Comparison of ENCODE assay signal across 8 cellular contexts in the genomic region with DNA sequence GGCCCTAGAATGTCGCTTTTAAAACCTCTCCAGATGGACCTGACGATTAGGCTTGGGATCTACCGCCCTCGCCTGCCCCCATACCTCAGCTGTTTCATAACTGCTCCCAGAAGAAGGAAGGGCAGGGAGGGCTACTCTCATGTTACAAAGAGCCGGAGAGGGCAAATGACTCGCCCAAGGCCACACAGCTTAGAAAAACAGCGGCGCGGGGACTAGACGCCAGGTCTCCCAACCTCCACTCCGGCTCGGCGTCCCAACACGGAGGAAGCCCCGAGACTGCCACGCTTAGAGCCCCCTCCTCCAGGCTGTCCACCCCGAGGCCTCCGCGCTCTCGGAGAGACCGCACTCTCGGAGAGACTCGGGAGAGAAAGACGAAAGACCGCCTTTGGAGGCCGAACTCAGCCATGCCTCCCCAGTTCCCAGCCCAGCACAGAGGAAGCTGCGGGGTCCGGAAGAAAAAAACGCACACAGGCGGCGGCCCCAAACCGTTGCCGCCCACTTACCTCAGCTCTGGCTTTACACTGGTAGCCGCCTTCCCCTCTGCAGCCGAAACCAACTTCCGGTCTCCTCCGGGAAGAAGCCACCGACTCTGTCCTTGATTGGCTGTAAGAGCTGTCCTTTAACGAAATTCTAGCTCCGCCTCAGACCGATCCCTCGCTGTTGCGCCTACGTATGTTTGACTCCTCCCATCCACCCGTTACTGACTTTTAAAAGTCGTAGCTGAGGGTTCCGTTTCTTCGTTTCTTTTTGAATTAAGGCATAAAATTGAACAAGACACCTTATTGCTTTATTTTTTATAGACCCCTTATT. TPM values are rescaled to one million over a fixed set of nuclear protein-coding genes. Genes with fewer than 3 reads are reported as not detected.
A peak's percentile ranks its signal among the peaks of the same experiment; 100 is the strongest.
DNase-seq lines count a peak whose midpoint lies in the region; ATAC-seq and TF ChIP-seq lines count a peak whose summit lies in the region.

A gene with protein sequence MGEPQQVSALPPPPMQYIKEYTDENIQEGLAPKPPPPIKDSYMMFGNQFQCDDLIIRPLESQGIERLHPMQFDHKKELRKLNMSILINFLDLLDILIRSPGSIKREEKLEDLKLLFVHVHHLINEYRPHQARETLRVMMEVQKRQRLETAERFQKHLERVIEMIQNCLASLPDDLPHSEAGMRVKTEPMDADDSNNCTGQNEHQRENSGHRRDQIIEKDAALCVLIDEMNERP (minus strand): TSS at position 549 of the 810 bp plus-strand sequence. CDS start 3,434 bp downstream, outside the sequence.

- H3K4me1 ChIP-seq in liver (ENCODE audit: control insufficient read depth in 4 of 4, insufficient read depth in 4 of 4, low read length in 3 of 4), result peaks cover 4 to 9% (median 5%) of the 10 kb centered on the region in 4 donors

- peak; percentile 98 for DNase-seq in NCI-H774 (lab: John Stamatoyannopoulos, UW)
- peak; percentile 86 for DNase-seq in activated CD4-positive, alpha-beta T cell treated with anti-CD3 and anti-CD28 coated beads, Interleukin-2, amount 50 U/mL, for 4 hours
- peak; percentile 99 for DNase-seq in dermis microvascular lymphatic vessel endothelial cell (ENCODE audit: low read depth in 2 of 2)
- DNase-seq in stimulated activated CD4-positive, alpha-beta T cell treated with anti-CD3 and anti-CD28 coated beads, Interleukin-4, amount 100 ng/mL, for 24 hours, result peak; percentile 95

- no peaks in the 10 kb centered on the region for H3K9me3 ChIP-seq in liver (ENCODE audit: control insufficient read depth in 4 of 4, low read length in 3 of 4)

- no peaks in the 10 kb centered on the region for H3K27me3 ChIP-seq in liver (ENCODE audit: control insufficient read depth in 4 of 4, insufficient read depth in 4 of 4, low read length in 3 of 4)

- H3K4me3 ChIP-seq in liver (ENCODE audit: low read depth in 1 of 3, low read length in 3 of 3), result peak within 1 kb of the TSS; percentile 88 to 92 (median 89)

- no peak for TF ChIP-seq CTCF in C4-2B (conservative IDR thresholded peaks at IDR 0.05)
- no peak for TF ChIP-seq CTCF in liver (IDR thresholded peaks at IDR 0.05; ENCODE audit: low read depth, low read length, missing input control)

- H3K9ac ChIP-seq in liver (ENCODE audit: low read depth in 1 of 2, low read length in 2 of 2), result peak within 1 kb of the TSS; percentile 85 to 86

- WGBS in liver, result under 1% methylated on average over 48 of the region's 48 CpGs

- ATAC-seq in GM19395 (IDR thresholded peaks at IDR 0.05; ENCODE audit: unreplicated experiment) (peak; percentile 100), HG03565 (IDR thresholded peaks at IDR 0.05; ENCODE audit: unreplicated experiment) (peak; percentile 99)

- H3K27ac ChIP-seq in C4-2B, result peak within 1 kb of the TSS; percentile 84
- H3K27ac ChIP-seq in liver (ENCODE audit: low read depth in 1 of 2, low read length in 2 of 2), result peak within 1 kb of the TSS; percentile 87 to 91

- no peak for TF ChIP-seq RAD21 in liver (IDR thresholded peaks at IDR 0.05)

- H3K36me3 ChIP-seq in liver (ENCODE audit: control insufficient read depth in 4 of 4, insufficient read depth in 3 of 4, low read depth in 1 of 4, low read length in 3 of 4), result peaks cover 0 to 13% (median 8%) of the 10 kb centered on the region in 4 donors

TF ChIP-seq in liver, 16 proteins besides CTCF, POLR2A, EP300 and RAD21:
- TF ChIP-seq FOXA1 (IDR thresholded peaks at IDR 0.05) (no peak), SP1 (IDR thresholded peaks at IDR 0.05) (peak; percentile 87), HNF4A (conservative IDR thresholded peaks at IDR 0.05) (no peak), GABPA (IDR thresholded peaks at IDR 0.05 in 1 of 2, conservative IDR thresholded peaks at IDR 0.05 in 1 of 2) (peak; percentile 94 to 96), YY1 (IDR thresholded peaks at IDR 0.05) (peak; percentile 66), ATF3 (IDR thresholded peaks at IDR 0.05) (no peak), JUND (IDR thresholded peaks at IDR 0.05) (peak in 1 of 2 donors; percentile 33), RXRA (IDR thresholded peaks at IDR 0.05) (peak; percentile 8 to 22), EGR1 (IDR thresholded peaks at IDR 0.05; ENCODE audit: low read depth in 2 of 2) (peak; percentile 20 to 32), HNF4G (IDR thresholded peaks at IDR 0.05) (no peak), FOXA2 (IDR thresholded peaks at IDR 0.05) (no peak), NR2F2 (IDR thresholded peaks at IDR 0.05) (no peak), MAX (IDR thresholded peaks at IDR 0.05) (no peak), TAF1 (conservative IDR thresholded peaks at IDR 0.05) (peak; percentile 81), REST (IDR thresholded peaks at IDR 0.05) (peak; percentile 71)
- TF ChIP-seq, protein P1, sequence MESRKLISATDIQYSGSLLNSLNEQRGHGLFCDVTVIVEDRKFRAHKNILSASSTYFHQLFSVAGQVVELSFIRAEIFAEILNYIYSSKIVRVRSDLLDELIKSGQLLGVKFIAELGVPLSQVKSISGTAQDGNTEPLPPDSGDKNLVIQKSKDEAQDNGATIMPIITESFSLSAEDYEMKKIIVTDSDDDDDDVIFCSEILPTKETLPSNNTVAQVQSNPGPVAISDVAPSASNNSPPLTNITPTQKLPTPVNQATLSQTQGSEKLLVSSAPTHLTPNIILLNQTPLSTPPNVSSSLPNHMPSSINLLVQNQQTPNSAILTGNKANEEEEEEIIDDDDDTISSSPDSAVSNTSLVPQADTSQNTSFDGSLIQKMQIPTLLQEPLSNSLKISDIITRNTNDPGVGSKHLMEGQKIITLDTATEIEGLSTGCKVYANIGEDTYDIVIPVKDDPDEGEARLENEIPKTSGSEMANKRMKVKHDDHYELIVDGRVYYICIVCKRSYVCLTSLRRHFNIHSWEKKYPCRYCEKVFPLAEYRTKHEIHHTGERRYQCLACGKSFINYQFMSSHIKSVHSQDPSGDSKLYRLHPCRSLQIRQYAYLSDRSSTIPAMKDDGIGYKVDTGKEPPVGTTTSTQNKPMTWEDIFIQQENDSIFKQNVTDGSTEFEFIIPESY (IDR thresholded peaks at IDR 0.05), result peak; percentile 20
TF ChIP-seq in liver: peak in this region for 9.

RNA-seq across cellular contexts. Expression of the gene that starts here (rescaled TPM):
- total RNA-seq in dermis microvascular lymphatic vessel endothelial cell (5.8 and 5.9 TPM in 2 replicates), liver (1 to 10 TPM; 4.7 to 7.4 TPM)
- 1 to 10 TPM; 4.1 to 9.2 TPM for polyA plus RNA-seq in liver

Comparison
In these comparisons a context has a peak if more than half of its experiments do, and no peak if none do; other contexts are left out.
1. Peak in every context shown above with its lines: DNase-seq, ATAC-seq, H3K4me3 ChIP-seq and H3K27ac ChIP-seq.